ENCODE assay signal across 16 cellular contexts in genomic region chr22:31520036-31520435, GRCh38.
A peak's percentile ranks its signal among the peaks of the same experiment; 100 is the strongest.
DNase-seq lines count a peak whose midpoint lies in the region; ATAC-seq and TF ChIP-seq lines count a peak whose summit lies in the region.
"Had no signal": no experiment of that assay in that cellular context is flagged by ENCODE, and none has a peak within 500 bp of the region (broad histone marks: within the 10 kb centered on the region; RNA-seq: fewer than 3 reads in every experiment).

No MANE protein-coding gene starts in this region.

- no peak for ATAC-seq in central memory CD8-positive, alpha-beta T cell (replicated peaks; ENCODE audit: extremely low read depth, poor library complexity, severe bottlenecking)
- peak; percentile 80 for ATAC-seq in stimulated activated naive CD8-positive, alpha-beta T cell treated with anti-CD3 and anti-CD28 coated beads, Interleukin-15, amount 100 ng/mL, for 72 hours
- no peak for ATAC-seq in GM18511 (IDR thresholded peaks at IDR 0.05; ENCODE audit: unreplicated experiment)

- H3K36me3 ChIP-seq in OCI-LY3 (replicated peaks; ENCODE audit: low read depth, low read length), result peaks cover 19% of the 10 kb centered on the region

- no peak overlapping the region for H2AFZ ChIP-seq in OCI-LY3 (ENCODE audit: low read depth, low read length)

- no peaks in the 10 kb centered on the region for H3K9me3 Mint-ChIP-seq in activated naive CD4-positive, alpha-beta T cell treated with anti-CD3 and anti-CD28 coated beads, Interleukin-2, amount 50 U/mL, for 24 hours
- H3K9me3 Mint-ChIP-seq in central memory CD8-positive, alpha-beta T cell, result no peaks in the 10 kb centered on the region
- H3K9me3 Mint-ChIP-seq in stimulated activated naive CD8-positive, alpha-beta T cell treated with anti-CD3 and anti-CD28 coated beads, Interleukin-15, amount 100 ng/mL, for 72 hours, result peaks cover 0 to 3% of the 10 kb centered on the region in 2 donors
- H3K9me3 Mint-ChIP-seq: CD4-positive, CD25-positive, alpha-beta regulatory T cell had no signal

- H3K4me1 Mint-ChIP-seq in activated naive CD4-positive, alpha-beta T cell treated with anti-CD3 and anti-CD28 coated beads, Interleukin-2, amount 50 U/mL, for 24 hours, result peaks cover 55% of the 10 kb centered on the region
- peaks cover 46% of the 10 kb centered on the region for H3K4me1 Mint-ChIP-seq in central memory CD8-positive, alpha-beta T cell
- H3K4me1 Mint-ChIP-seq in stimulated activated naive CD8-positive, alpha-beta T cell treated with anti-CD3 and anti-CD28 coated beads, Interleukin-15, amount 100 ng/mL, for 72 hours, result peaks cover 78% of the 10 kb centered on the region

- no peaks in the 10 kb centered on the region for H3K27me3 ChIP-seq in OCI-LY3 (ENCODE audit: low read depth, low read length)

- DNase-seq in activated naive CD4-positive, alpha-beta T cell treated with Interleukin-2 at 50 U/mL for 16 hours, result no peak
- no peak for DNase-seq in central memory CD8-positive, alpha-beta T cell (ENCODE audit: low spot score in 2 of 2)
- no peak for DNase-seq in stimulated activated naive CD8-positive, alpha-beta T cell treated with anti-CD3 and anti-CD28 coated beads, Interleukin-15, amount 100 ng/mL, for 72 hours
- DNase-seq in foreskin fibroblast, result no peak
- DNase-seq: ACHN, DND-41, GDM1, MV-4-11, NCI-H1417 treated with DMSO at 0.1 percent for 48 hours, NCI-H2029, NCI-H524 treated with DMSO at 0.1 percent for 48 hours had no signal

- TF ChIP-seq CTCF in OCI-LY3 (IDR thresholded peaks at IDR 0.05; ENCODE audit: low read depth, low read length) (no peak), foreskin fibroblast (IDR thresholded peaks at IDR 0.05; ENCODE audit: low read depth, low read length) (no peak)

- H4K20me1 ChIP-seq in OCI-LY3 (ENCODE audit: insufficient read depth, low read length), result peaks cover 10% of the 10 kb centered on the region; the same call in 1 of the 2 replicates

- H3K4me3 ChIP-seq in OCI-LY3 (ENCODE audit: low read length) (no peak overlapping the region), foreskin fibroblast (ENCODE audit: low read depth in 1 of 2, low read length in 2 of 2) (no peak overlapping the region)

- no peaks in the 10 kb centered on the region for H3K27me3 Mint-ChIP-seq in activated naive CD4-positive, alpha-beta T cell treated with anti-CD3 and anti-CD28 coated beads, Interleukin-2, amount 50 U/mL, for 24 hours
- H3K27me3 Mint-ChIP-seq in central memory CD8-positive, alpha-beta T cell, result no peaks in the 10 kb centered on the region
- H3K27me3 Mint-ChIP-seq in stimulated activated naive CD8-positive, alpha-beta T cell treated with anti-CD3 and anti-CD28 coated beads, Interleukin-15, amount 100 ng/mL, for 72 hours, result no peaks in the 10 kb centered on the region
- H3K27me3 Mint-ChIP-seq: CD4-positive, CD25-positive, alpha-beta regulatory T cell had no signal

- H3K27ac ChIP-seq in OCI-LY3 (ENCODE audit: low read length), result no peak overlapping the region
- H3K27ac ChIP-seq: HL-60 had no signal

- peaks cover 2% of the 10 kb centered on the region for H3K9me3 ChIP-seq in OCI-LY3 (ENCODE audit: insufficient read depth, low read length)

- no peak overlapping the region for H3K9ac ChIP-seq in OCI-LY3 (ENCODE audit: low read length)

- peak overlapping the region; percentile 12; the same call in 1 of the 2 replicates for H3K4me2 ChIP-seq in OCI-LY3 (ENCODE audit: low read length)

- peak overlapping the region; percentile 84 for H3K27ac Mint-ChIP-seq in activated naive CD4-positive, alpha-beta T cell treated with anti-CD3 and anti-CD28 coated beads, Interleukin-2, amount 50 U/mL, for 24 hours
- peak overlapping the region; percentile 59 for H3K27ac Mint-ChIP-seq in central memory CD8-positive, alpha-beta T cell (ENCODE audit: low read depth)
- H3K27ac Mint-ChIP-seq in stimulated activated naive CD8-positive, alpha-beta T cell treated with anti-CD3 and anti-CD28 coated beads, Interleukin-15, amount 100 ng/mL, for 72 hours, result peak overlapping the region in 1 of 2 donors; percentile 21

- H3K36me3 Mint-ChIP-seq in activated naive CD4-positive, alpha-beta T cell treated with anti-CD3 and anti-CD28 coated beads, Interleukin-2, amount 50 U/mL, for 24 hours, result peaks cover 10% of the 10 kb centered on the region
- peaks cover 40% of the 10 kb centered on the region for H3K36me3 Mint-ChIP-seq in central memory CD8-positive, alpha-beta T cell (ENCODE audit: insufficient read depth)

- H3K4me1 ChIP-seq in OCI-LY3 (ENCODE audit: low read length), result peaks cover 15% of the 10 kb centered on the region

- H3K4me3 Mint-ChIP-seq in activated naive CD4-positive, alpha-beta T cell treated with anti-CD3 and anti-CD28 coated beads, Interleukin-2, amount 50 U/mL, for 24 hours, result no peak overlapping the region
- no peak overlapping the region for H3K4me3 Mint-ChIP-seq in central memory CD8-positive, alpha-beta T cell
- peak overlapping the region in 1 of 2 donors; percentile 30 for H3K4me3 Mint-ChIP-seq in stimulated activated naive CD8-positive, alpha-beta T cell treated with anti-CD3 and anti-CD28 coated beads, Interleukin-15, amount 100 ng/mL, for 72 hours

- peaks cover 48% of the 10 kb centered on the region for H3K79me2 ChIP-seq in OCI-LY3 (ENCODE audit: low read length)
